ENCODE assay signal across 8 cellular contexts in genomic region chr17:76726766-76727718, GRCh38. TPM values are rescaled to one million over a fixed set of nuclear protein-coding genes. Genes with fewer than 3 reads are reported as not detected.
DNase-seq lines count a peak whose midpoint lies in the region; ATAC-seq and TF ChIP-seq lines count a peak whose summit lies in the region.

A gene with protein sequence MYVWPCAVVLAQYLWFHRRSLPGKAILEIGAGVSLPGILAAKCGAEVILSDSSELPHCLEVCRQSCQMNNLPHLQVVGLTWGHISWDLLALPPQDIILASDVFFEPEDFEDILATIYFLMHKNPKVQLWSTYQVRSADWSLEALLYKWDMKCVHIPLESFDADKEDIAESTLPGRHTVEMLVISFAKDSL (plus strand): TSS chr17:76726839. CDS start chr17:76729711, 2,872 bp downstream.

- no peaks in the 10 kb centered on the region for H3K9me3 Mint-ChIP-seq in endodermal cell

- H3K9me3 ChIP-seq in endodermal cell (ENCODE audit: control insufficient read depth, low read length) (no peaks in the 10 kb centered on the region), mononuclear cell (ENCODE audit: low read depth, low read length) (no peaks in the 10 kb centered on the region)

- H3K4me1 ChIP-seq in endodermal cell (ENCODE audit: control insufficient read depth, insufficient read depth, low read length) (no peaks in the 10 kb centered on the region), mononuclear cell (ENCODE audit: insufficient read depth, low read length) (peaks cover 55% of the 10 kb centered on the region)

- ATAC-seq in HG03066 (IDR thresholded peaks at IDR 0.05; ENCODE audit: low read depth, unreplicated experiment): peak; percentile 47

- H3K27me3 ChIP-seq in endodermal cell (ENCODE audit: control insufficient read depth, insufficient read depth, low read length, poor library complexity, severe bottlenecking) (no peaks in the 10 kb centered on the region), mononuclear cell (ENCODE audit: insufficient read depth, low read length) (no peaks in the 10 kb centered on the region)

- TF ChIP-seq POLR2A in GM18526 (IDR thresholded peaks at IDR 0.05; ENCODE audit: extremely low read depth, insufficient read length): peak; percentile 81

- H3K9ac ChIP-seq in endodermal cell (ENCODE audit: extremely low read depth, low read length, poor library complexity, severe bottlenecking): peak within 1 kb of the TSS; percentile 93

- DNase-seq in AG08395 (ENCODE audit: low spot score): peak; percentile 75
- peak; percentile 50 for DNase-seq in NCI-H510A (lab: John Stamatoyannopoulos, UW)
- peak; percentile 95 for DNase-seq in activated CD8-positive, alpha-beta memory T cell treated with anti-CD3 and anti-CD28 coated beads for 24 hours
- DNase-seq in endodermal cell: peak; percentile 92
- peak; percentile 65 to 69 for DNase-seq in stimulated activated CD8-positive, alpha-beta memory T cell treated with anti-CD3 and anti-CD28 coated beads, Interleukin-7, amount 100 ng/mL, for 48 hours (ENCODE audit: extremely low read depth in 1 of 2, low read depth in 1 of 2)

- H3K36me3 Mint-ChIP-seq in endodermal cell (ENCODE audit: low read depth): peaks cover 36% of the 10 kb centered on the region

- no peaks in the 10 kb centered on the region for H3K27me3 Mint-ChIP-seq in endodermal cell (ENCODE audit: insufficient read depth)

- 4 to 5% methylated on average over 40 to 71 of the region's 72 CpGs for WGBS in endodermal cell (ENCODE audit: insufficient coverage in 1 of 2, insufficient read length in 1 of 2), 2 experiments

- peak within 1 kb of the TSS; percentile 94 for H3K27ac ChIP-seq in endodermal cell (ENCODE audit: low read depth, low read length)

- H3K4me1 Mint-ChIP-seq in endodermal cell: peaks cover 5% of the 10 kb centered on the region

- peak within 1 kb of the TSS; percentile 87 for H3K4me3 Mint-ChIP-seq in endodermal cell

- TF ChIP-seq CTCF in endodermal cell (conservative IDR thresholded peaks at IDR 0.05): peak; percentile 91

- peak within 1 kb of the TSS; percentile 96 for H3K27ac Mint-ChIP-seq in endodermal cell

- H3K36me3 ChIP-seq in endodermal cell (ENCODE audit: control insufficient read depth, insufficient read depth, low read length): peaks cover 33% of the 10 kb centered on the region

- H3K4me3 ChIP-seq in endodermal cell (ENCODE audit: low read length): peak within 1 kb of the TSS; percentile 89
- H3K4me3 ChIP-seq in mononuclear cell (ENCODE audit: low read length): peak within 1 kb of the TSS; percentile 95

RNA-seq across cellular contexts. Expression of the gene that starts here (rescaled TPM):
- total RNA-seq in endodermal cell: 10 to 100 TPM; 31.3 to 39.9 TPM
- 32.3 TPM for polyA plus RNA-seq in endodermal cell (2013, experiment 1 of 2)
- 27.7 TPM for polyA plus RNA-seq in endodermal cell (2013, experiment 2 of 2)
- total RNA-seq in mononuclear cell: 26.3 TPM

Comparison
In these comparisons a context has a peak if more than half of its experiments do, and no peak if none do; other contexts are left out.
1. Peak in every context shown above with its lines: DNase-seq, ATAC-seq, H3K4me3 ChIP-seq and H3K27ac ChIP-seq.